ENCODE assay signal across 8 cellular contexts in the genomic region with DNA sequence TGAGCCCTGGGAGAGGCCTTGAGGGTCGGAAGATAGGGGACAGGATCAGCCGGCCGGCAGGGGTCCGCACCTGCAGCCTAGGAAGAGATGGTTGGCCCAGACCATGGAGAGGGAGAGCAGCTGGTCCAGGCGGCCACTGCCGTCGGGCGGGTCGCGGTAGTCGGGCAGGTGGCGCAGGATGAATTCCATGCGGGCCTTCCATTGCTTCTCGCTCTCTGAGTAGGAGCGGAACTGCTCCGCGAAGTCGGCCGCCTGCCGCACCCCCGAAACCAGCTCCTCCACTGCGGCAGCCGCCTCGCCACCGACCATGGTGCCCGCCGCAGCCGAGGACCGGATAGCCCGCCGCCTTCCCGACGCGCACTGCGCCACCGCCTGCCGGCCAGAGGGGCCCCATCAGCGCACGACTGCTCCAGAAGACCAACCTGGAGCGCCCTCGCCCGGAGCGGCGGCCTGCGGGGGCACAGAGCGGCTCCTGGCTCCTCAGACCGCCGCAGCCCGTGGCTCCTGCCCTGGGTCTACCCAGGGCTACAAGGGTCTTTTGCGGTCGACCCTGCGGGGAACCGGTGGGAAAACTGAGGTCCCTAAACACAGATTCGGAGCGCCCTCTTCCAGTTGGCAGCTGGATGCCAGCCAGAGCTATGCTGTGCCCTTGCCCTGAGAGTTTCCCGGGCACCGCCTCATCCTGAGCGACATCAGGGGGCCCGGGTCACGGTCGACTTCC. TPM values are rescaled to one million over a fixed set of nuclear protein-coding genes. Genes with fewer than 3 reads are reported as not detected.
DNase-seq lines count a peak whose midpoint lies in the region; ATAC-seq and TF ChIP-seq lines count a peak whose summit lies in the region.

A gene with protein sequence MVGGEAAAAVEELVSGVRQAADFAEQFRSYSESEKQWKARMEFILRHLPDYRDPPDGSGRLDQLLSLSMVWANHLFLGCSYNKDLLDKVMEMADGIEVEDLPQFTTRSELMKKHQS (minus strand): TSS at position 336 of the 721 bp plus-strand sequence. CDS start 27 bp downstream, at position 309.

- TF ChIP-seq POLR2A in prostate gland (IDR thresholded peaks at IDR 0.05), result peak; percentile 64

- peak; percentile 93 for TF ChIP-seq CTCF in GM13976 (IDR thresholded peaks at IDR 0.05; ENCODE audit: borderline replicate concordance, control extremely low read depth, extremely low read depth, insufficient read depth, missing control alignments)
- peak; percentile 66 to 95 (median 83) for TF ChIP-seq CTCF in heart right ventricle (IDR thresholded peaks at IDR 0.05)
- peak; percentile 44 to 94 (median 91) for TF ChIP-seq CTCF in prostate gland (IDR thresholded peaks at IDR 0.05)

- H3K27me3 ChIP-seq in heart right ventricle (no peaks in the 10 kb centered on the region), prostate gland (replicated peaks; ENCODE audit: insufficient read depth) (no peaks in the 10 kb centered on the region)

- DNase-seq in GM13976 (ENCODE audit: low spot score) (peak; percentile 97), NCI-H1417 (lab: John Stamatoyannopoulos, UW) (peak; percentile 79 to 84 (median 82)), amniotic epithelial cell (ENCODE audit: low read depth) (peak; percentile 79), heart right ventricle (peak; percentile 92 to 94), prostate gland (ENCODE audit: low spot score) (peak; percentile 90), ureter (ENCODE audit: low spot score) (peak; percentile 92)

- intact Hi-C loops in T-helper 1 cell treated with Interleukin-12 subunit alpha and Interleukin-12 subunit beta and Interleukin-4 antibody, amounts not matched to agents 30 ng/mL and 1 ng/mL, for 36 hours (cut with micrococcal nuclease), result loop anchor here (1.0 to 2.0 kb wide), 10 partner anchors 26 to 493 kb away; a partner anchor contains a TSS
- intact Hi-C loops in heart right ventricle (cut with DNase I) (loop anchor here (1.0 to 10.0 kb wide), 21 partner anchors 25 to 173 kb away; a partner anchor contains a TSS), prostate gland (cut with DNase I) (loop anchor here (1.0 to 10.0 kb wide), 4 partner anchors 27 to 166 kb away; no protein-coding TSS in a partner anchor)

- H3K4me3 ChIP-seq in heart right ventricle (peak within 1 kb of the TSS; percentile 63 to 98 (median 80)), prostate gland (peak within 1 kb of the TSS; percentile 65 to 81)

- peak; percentile 94 for ATAC-seq in HG02763 (IDR thresholded peaks at IDR 0.05; ENCODE audit: unreplicated experiment)
- ATAC-seq in heart right ventricle, result peak; percentile 99 to 100 (median 100)

- H3K36me3 ChIP-seq in heart right ventricle (peaks cover 0 to 12% (median 0%) of the 10 kb centered on the region in 9 donors), prostate gland (no peaks in the 10 kb centered on the region)

- 1% methylated on average over 58 to 61 of the region's 61 CpGs for WGBS in heart right ventricle, 2 donors
- under 1% methylated on average over 60 of the region's 61 CpGs for WGBS in prostate gland

- H3K4me1 ChIP-seq in heart right ventricle (peaks cover 3 to 39% (median 32%) of the 10 kb centered on the region in 9 donors), prostate gland (replicated peaks) (peaks cover 11% of the 10 kb centered on the region)

- H3K27ac ChIP-seq in heart right ventricle (peak within 1 kb of the TSS; percentile 69 to 91 (median 86)), prostate gland (peak within 1 kb of the TSS; percentile 66 to 67)

- H3K9me3 ChIP-seq in heart right ventricle (no peaks in the 10 kb centered on the region), prostate gland (no peaks in the 10 kb centered on the region)

- in situ Hi-C loops in GM13976 (cut with MboI; ENCODE audit: low sequenced_read_pairs, unreplicated experiment), result no loop called here

RNA-seq across cellular contexts. Expression of the gene that starts here (rescaled TPM):
- 22.4 and 24.6 TPM in 2 replicates for total RNA-seq in T-helper 1 cell treated with Interleukin-12 subunit alpha and Interleukin-12 subunit beta and Interleukin-4 antibody, amounts not matched to agents 30 ng/mL and 1 ng/mL, for 36 hours
- 10 to 100 TPM; 29.1 to 39.8 (median 37.3) TPM for total RNA-seq in heart right ventricle
- 10 to 100 TPM; 33.7 to 87.6 TPM for polyA plus RNA-seq in heart right ventricle
- total RNA-seq in prostate gland, result 10 to 100 TPM; 16.8 to 41.3 TPM
- total RNA-seq in ureter, result 23.5 TPM

Comparison
In these comparisons a context has a peak if more than half of its experiments do, and no peak if none do; other contexts are left out.
1. Peak in every context shown above with its lines: DNase-seq, ATAC-seq, H3K4me3 ChIP-seq and H3K27ac ChIP-seq.